10 cellular contexts compared by ENCODE assay signal in genomic region chr3:159840900-159841299, GRCh38. TPM values are rescaled to one million over a fixed set of nuclear protein-coding genes. Genes with fewer than 3 reads are reported as not detected.
DNase-seq lines count a peak whose midpoint lies in the region; ATAC-seq and TF ChIP-seq lines count a peak whose summit lies in the region.
"Had no signal": no experiment of that assay in that cellular context is flagged by ENCODE, and none has a peak within 500 bp of the region (broad histone marks: within the 10 kb centered on the region; RNA-seq: fewer than 3 reads in every experiment).

No MANE protein-coding gene starts in this region.

- no peak overlapping the region for H3K23ac ChIP-seq in mesenchymal stem cell (ENCODE audit: low read length in 2 of 2)

- peak; percentile 11 for ATAC-seq in Right ventricle myocardium superior (ENCODE audit: poor library complexity)
- ATAC-seq: activated CD8-positive, alpha-beta T cell treated with anti-CD3 and anti-CD28 coated beads, Interleukin-2, amount 10 ng/mL, durations not matched to agents 7 days and 5 days had no signal

- no peak overlapping the region for H2BK120ac ChIP-seq in mesenchymal stem cell (ENCODE audit: low read depth, low read length)

- H2BK15ac ChIP-seq in mesenchymal stem cell (ENCODE audit: low read depth, poor library complexity, severe bottlenecking), result no peak overlapping the region

- no peak overlapping the region for H3K4me3 Mint-ChIP-seq in endodermal cell
- H3K4me3 Mint-ChIP-seq: activated CD8-positive, alpha-beta T cell treated with anti-CD3 and anti-CD28 coated beads, Interleukin-2, amount 10 ng/mL, durations not matched to agents 7 days and 5 days had no signal

- H3K9ac ChIP-seq in endodermal cell (ENCODE audit: extremely low read depth, low read length, poor library complexity, severe bottlenecking) (no peak overlapping the region), mesenchymal stem cell (ENCODE audit: low read length) (no peak overlapping the region)

- H3K36me3 ChIP-seq in endodermal cell (ENCODE audit: control insufficient read depth, insufficient read depth, low read length) (no peaks in the 10 kb centered on the region), mesenchymal stem cell (ENCODE audit: control insufficient read depth in 1 of 2, insufficient read depth in 2 of 2, low read depth in 1 of 2, low read length in 2 of 2) (no peaks in the 10 kb centered on the region), H7 (replicated peaks; ENCODE audit: control insufficient read depth, insufficient read depth, low read length) (no peaks in the 10 kb centered on the region)

- H2BK5ac ChIP-seq in mesenchymal stem cell (ENCODE audit: low read depth, low read length, poor library complexity, severe bottlenecking), result no peak overlapping the region

- H3K27me3 ChIP-seq in endodermal cell (ENCODE audit: control insufficient read depth, insufficient read depth, low read length, poor library complexity, severe bottlenecking) (no peaks in the 10 kb centered on the region), mesenchymal stem cell (ENCODE audit: control insufficient read depth in 1 of 2, insufficient read depth in 1 of 2, low read length in 2 of 2) (no peaks in the 10 kb centered on the region), H7 (ENCODE audit: control insufficient read depth, insufficient read depth, low read length) (no peaks in the 10 kb centered on the region)

- H3K4ac ChIP-seq in mesenchymal stem cell (ENCODE audit: low read depth in 1 of 2, low read length in 2 of 2), result no peak overlapping the region

- TF ChIP-seq CTCF in endodermal cell (conservative IDR thresholded peaks at IDR 0.05), result no peak

- no peak overlapping the region for H3K4me2 ChIP-seq in mesenchymal stem cell (ENCODE audit: low read length, poor library complexity, severe bottlenecking)

- no peak overlapping the region for H3K14ac ChIP-seq in mesenchymal stem cell (ENCODE audit: low read length in 2 of 2)

- H4K91ac ChIP-seq in mesenchymal stem cell (ENCODE audit: low read length), result no peak overlapping the region

- H3K27ac ChIP-seq in endodermal cell (ENCODE audit: low read depth, low read length) (peak overlapping the region; percentile 42), mesenchymal stem cell (ENCODE audit: low read length, poor library complexity, severe bottlenecking) (no peak overlapping the region)
- H3K27ac ChIP-seq: skin epidermis had no signal

- no peak overlapping the region for H3K18ac ChIP-seq in mesenchymal stem cell (ENCODE audit: low read depth in 1 of 2, low read length in 2 of 2)

- WGBS in endodermal cell (ENCODE audit: insufficient coverage in 1 of 2, insufficient read length in 1 of 2), 2 experiments, result 80 to 86% methylated on average over 1 to 2 of the region's 2 CpGs
- WGBS in mesenchymal stem cell, result 60% methylated on average over 1 of the region's 2 CpGs

- no peak overlapping the region for H3K27ac Mint-ChIP-seq in endodermal cell
- H3K27ac Mint-ChIP-seq: activated CD8-positive, alpha-beta T cell treated with anti-CD3 and anti-CD28 coated beads, Interleukin-2, amount 10 ng/mL, durations not matched to agents 7 days and 5 days had no signal

- peaks cover 9% of the 10 kb centered on the region for H3K27me3 Mint-ChIP-seq in endodermal cell (ENCODE audit: insufficient read depth)

- no peak overlapping the region for H2BK12ac ChIP-seq in mesenchymal stem cell (ENCODE audit: low read length in 2 of 2)

- no peaks in the 10 kb centered on the region for H3K9me3 Mint-ChIP-seq in endodermal cell

- peaks cover 3% of the 10 kb centered on the region for H3K4me1 Mint-ChIP-seq in endodermal cell

- intact Hi-C loops in Right ventricle myocardium superior (cut with DNase I), result no loop called here
- intact Hi-C loops in cardiac septum (cut with DNase I), result no loop called here

- H2AFZ ChIP-seq in mesenchymal stem cell (ENCODE audit: low read depth, low read length), result no peak overlapping the region

- H3K36me3 Mint-ChIP-seq in endodermal cell (ENCODE audit: low read depth), result no peaks in the 10 kb centered on the region

- H4K8ac ChIP-seq in mesenchymal stem cell (ENCODE audit: low read length), result no peak overlapping the region

- no peak overlapping the region for H2AK5ac ChIP-seq in mesenchymal stem cell (ENCODE audit: low read length, severe bottlenecking)

- H3K4me1 ChIP-seq in endodermal cell (ENCODE audit: control insufficient read depth, insufficient read depth, low read length), result peaks cover 4% of the 10 kb centered on the region
- peaks cover 15% of the 10 kb centered on the region for H3K4me1 ChIP-seq in mesenchymal stem cell (ENCODE audit: control insufficient read depth, insufficient read depth, low read depth, low read length)

- H3K9me3 ChIP-seq in endodermal cell (ENCODE audit: control insufficient read depth, low read length) (no peaks in the 10 kb centered on the region), mesenchymal stem cell (ENCODE audit: control insufficient read depth, low read length) (no peaks in the 10 kb centered on the region)

- H3K79me1 ChIP-seq in mesenchymal stem cell (replicated peaks; ENCODE audit: low read length, poor library complexity, severe bottlenecking), result peaks cover 6% of the 10 kb centered on the region

- no peak overlapping the region for H3K4me3 ChIP-seq in endodermal cell (ENCODE audit: low read length)
- no peak overlapping the region for H3K4me3 ChIP-seq in mesenchymal stem cell (ENCODE audit: insufficient read depth in 1 of 2, low read depth in 1 of 2, low read length in 2 of 2)
- no peak overlapping the region for H3K4me3 ChIP-seq in H7 (ENCODE audit: insufficient read depth, low read depth, low read length)

- DNase-seq in Right ventricle myocardium superior, result no peak
- no peak for DNase-seq in cardiac septum (ENCODE audit: low spot score)
- no peak for DNase-seq in endodermal cell
- peak; percentile 59 for DNase-seq in mesenchymal stem cell
- DNase-seq in H7, result no peak
- DNase-seq in activated gamma-delta T cell (lab: John Stamatoyannopoulos, UW), result no peak
- no peak for DNase-seq in NCI-H446 (lab: John Stamatoyannopoulos, UW)
- no peak for DNase-seq in activated CD8-positive, alpha-beta memory T cell treated with anti-CD3 and anti-CD28 coated beads for 24 hours
- DNase-seq: activated CD8-positive, alpha-beta T cell treated with anti-CD3 and anti-CD28 coated beads, Interleukin-2, amount 10 ng/mL, durations not matched to agents 7 days and 5 days had no signal

RNA-seq across cellular contexts. Expression of gene SCHIP1, which starts 1.2 kb away (rescaled TPM):
- total RNA-seq in Right ventricle myocardium superior (56.2 TPM), cardiac septum (52.3 TPM), endodermal cell (under 1 TPM; 0.64 to 0.84 TPM)
- 54.3 TPM for polyA plus RNA-seq in endodermal cell (2013, experiment 1 of 2)
- 49.1 TPM for polyA plus RNA-seq in endodermal cell (2013, experiment 2 of 2)
- polyA plus RNA-seq in mesenchymal stem cell (2013, experiment 1 of 2), result 7.2 TPM
- polyA plus RNA-seq in mesenchymal stem cell (2013, experiment 2 of 2), result 7.2 TPM
- total RNA-seq in H7 (2014; rRNA removed; shearing (Covaris generic)), result 0.52 and 0.74 TPM in 2 replicates
- total RNA-seq: activated CD8-positive, alpha-beta T cell treated with anti-CD3 and anti-CD28 coated beads, Interleukin-2, amount 10 ng/mL, durations not matched to agents 7 days and 5 days had no signal

Comparison
In these comparisons a context has a peak if more than half of its experiments do, and no peak if none do; other contexts are left out.
1. RNA of gene SCHIP1, which starts 1.2 kb away (total RNA-seq): 56.2 TPM in Right ventricle myocardium superior (single experiment) and 52.3 TPM in cardiac septum (single experiment); 0.64 to 0.84 TPM in endodermal cell and 0.52 to 0.74 TPM in H7; every median in the first group is over 10 times any median in the second.